In the genomic region with DNA sequence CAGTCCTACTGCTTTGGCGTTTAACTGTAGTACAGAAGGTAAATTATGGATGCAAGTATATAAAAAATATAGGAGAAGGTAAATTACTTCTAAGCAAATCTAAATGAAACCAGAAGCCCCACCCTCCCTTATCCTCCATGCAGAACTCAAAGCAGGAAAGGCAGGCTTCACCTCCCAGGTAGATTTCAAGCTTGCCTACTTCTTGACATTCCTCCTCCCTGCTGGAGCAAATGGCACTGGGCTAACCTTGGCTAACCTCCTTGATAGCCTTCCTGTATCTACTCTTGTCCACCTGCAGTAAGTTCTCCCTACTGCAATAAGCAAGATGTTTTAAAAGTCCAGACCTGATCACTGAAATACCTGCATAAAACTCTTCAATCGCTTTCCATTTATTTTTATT, we compare ENCODE assay signal across 27 cellular contexts.
"Had no signal": no experiment of that assay in that cellular context is flagged by ENCODE, and none has a peak within 500 bp of the region (broad histone marks: within the 10 kb centered on the region; RNA-seq: fewer than 3 reads in every experiment).

No MANE protein-coding gene starts in this region.

- ATAC-seq: activated CD8-positive, alpha-beta memory T cell treated with anti-CD3 and anti-CD28 coated beads, Interleukin-2, amount 10 ng/mL, durations not matched to agents 7 days and 5 days; activated CD8-positive, alpha-beta T cell treated with anti-CD3 and anti-CD28 coated beads, Interleukin-2, amount 10 ng/mL, durations not matched to agents 7 days and 5 days; body of pancreas; stimulated activated naive B cell treated with anti-CD40 and anti-IgM and Interleukin-4, amounts not matched to agents 10 μg/mL and 1 μg/mL and 100 μg/mL, for 72 hours had no signal

- H3K4me3 ChIP-seq: adrenal gland, body of pancreas, left lung, pancreas, prostate gland, smooth muscle cell, stomach, suprapubic skin, tibial artery, upper lobe of right lung had no signal

- H3K27me3 ChIP-seq: adrenal gland, body of pancreas, left lung, pancreas, stomach, suprapubic skin, tibial artery, upper lobe of right lung had no signal

- H3K27ac ChIP-seq: adrenal gland, body of pancreas, pancreas, prostate gland, suprapubic skin, tibial artery, upper lobe of right lung had no signal

- DNase-seq: activated B cell treated with CpG ODN at 0.5 μM for 24 hours; activated CD4-positive, alpha-beta T cell treated with anti-CD3 and anti-CD28 coated beads, Interleukin-2, amount 50 U/mL, for 1 hour; activated CD8-positive, alpha-beta memory T cell treated with anti-CD3 and anti-CD28 coated beads, Interleukin-2, amount 10 ng/mL, durations not matched to agents 7 days and 5 days; activated CD8-positive, alpha-beta T cell treated with anti-CD3 and anti-CD28 coated beads, Interleukin-2, amount 10 ng/mL, durations not matched to agents 7 days and 5 days; activated naive CD4-positive, alpha-beta T cell treated with Interleukin-2 at 50 U/mL for 16 hours; activated T-cell treated with anti-CD3 and anti-CD28 coated beads, Interleukin-2, amount 50 U/mL, for 48 hours; adrenal gland; aorta; body of pancreas; dermis blood vessel endothelial cell; effector CD8-positive, alpha-beta T cell; kidney glomerular epithelial cell; left lung; naive B cell; nephron progenitor cell; pancreas; retina; stimulated activated CD4-positive, alpha-beta T cell treated with anti-CD3 and anti-CD28 coated beads, Interleukin-15, amount 100 ng/mL, for 24 hours; stimulated activated CD4-positive, alpha-beta T cell treated with anti-CD3 and anti-CD28 coated beads, Interleukin-2, amount 100 ng/mL, for 24 hours; stimulated activated naive B cell treated with anti-CD40 and anti-IgM and Interleukin-4, amounts not matched to agents 10 μg/mL and 1 μg/mL and 100 μg/mL, for 72 hours; stomach; T-helper 1 cell; tibial artery; upper lobe of right lung had no signal

- H3K9me3 ChIP-seq: adrenal gland, body of pancreas, left lung, pancreas, prostate gland, stomach, suprapubic skin, tibial artery, upper lobe of right lung had no signal

- H3K4me1 ChIP-seq: adrenal gland, body of pancreas, pancreas, prostate gland, stomach, suprapubic skin, tibial artery, upper lobe of right lung had no signal

- H3K36me3 ChIP-seq: adrenal gland, left lung, pancreas, prostate gland, stomach, suprapubic skin, tibial artery, upper lobe of right lung had no signal

- H3K4me2 ChIP-seq: smooth muscle cell had no signal
